8 cellular contexts compared by ENCODE assay signal in genomic region chr3:16884748-16885587, GRCh38. TPM values are rescaled to one million over a fixed set of nuclear protein-coding genes. Genes with fewer than 3 reads are reported as not detected.
DNase-seq lines count a peak whose midpoint lies in the region; ATAC-seq and TF ChIP-seq lines count a peak whose summit lies in the region.

Gene PLCL2, plus strand, starts transcription at chr3:16884955. Its CDS starts 85 bp downstream, at chr3:16885040.

- TF ChIP-seq CTCF in C4-2B (conservative IDR thresholded peaks at IDR 0.05) (no peak), SU-DHL-6 (IDR thresholded peaks at IDR 0.05; ENCODE audit: insufficient read depth, low read length, poor library complexity, severe bottlenecking) (no peak), left ventricle myocardium inferior (IDR thresholded peaks at IDR 0.05; ENCODE audit: borderline replicate concordance) (no peak)

- H3K9me2 ChIP-seq in SU-DHL-6 (replicated peaks; ENCODE audit: insufficient read depth, low read length): no peaks in the 10 kb centered on the region

- H3K4me3 ChIP-seq in SU-DHL-6 (ENCODE audit: insufficient read depth, low read length, poor library complexity, severe bottlenecking) (peak within 1 kb of the TSS; percentile 68), left ventricle myocardium inferior (peak within 1 kb of the TSS; percentile 92), rectal smooth muscle tissue (ENCODE audit: low read length) (peak within 1 kb of the TSS; percentile 81)

- no peaks in the 10 kb centered on the region for H3K9me3 ChIP-seq in SU-DHL-6 (ENCODE audit: insufficient read depth, low read length)
- H3K9me3 ChIP-seq in left ventricle myocardium inferior (replicated peaks): no peaks in the 10 kb centered on the region

- DNase-seq in activated naive CD8-positive, alpha-beta T cell treated with anti-CD3 and anti-CD28 coated beads, Interleukin-2, amount 50 U/mL, for 16 hours (ENCODE audit: low read depth, low spot score): peak; percentile 27
- DNase-seq in left ventricle myocardium inferior (peak; percentile 54), T1000 (lab: John Stamatoyannopoulos, UW) (no peak)

- ATAC-seq in GM19395 (IDR thresholded peaks at IDR 0.05; ENCODE audit: unreplicated experiment): peak; percentile 38
- ATAC-seq in HG03469 (IDR thresholded peaks at IDR 0.05; ENCODE audit: unreplicated experiment): peak; percentile 11

- intact Hi-C loops in left ventricle myocardium inferior (cut with micrococcal nuclease): no loop called here

- H3K79me2 ChIP-seq in SU-DHL-6 (ENCODE audit: insufficient read depth, low read length): no peaks in the 10 kb centered on the region; the same call in 1 of the 2 replicates

- H3F3A ChIP-seq in SU-DHL-6 (ENCODE audit: insufficient read depth): peaks cover 6% of the 10 kb centered on the region

- peaks cover 5% of the 10 kb centered on the region; the same call in 1 of the 2 replicates for H4K20me1 ChIP-seq in SU-DHL-6 (ENCODE audit: low read depth, low read length)

- peak within 1 kb of the TSS; percentile 17; the same call in 1 of the 2 replicates for H3K27ac ChIP-seq in C4-2B
- H3K27ac ChIP-seq in SU-DHL-6 (ENCODE audit: low read depth, low read length): peak within 1 kb of the TSS; percentile 59
- peak within 1 kb of the TSS; percentile 96 for H3K27ac ChIP-seq in left ventricle myocardium inferior (replicated peaks)
- H3K27ac ChIP-seq in rectal smooth muscle tissue (ENCODE audit: low read depth, low read length): peak within 1 kb of the TSS; percentile 65

- peak within 1 kb of the TSS; percentile 62 for H3K4me2 ChIP-seq in SU-DHL-6 (ENCODE audit: low read depth, low read length, poor library complexity, severe bottlenecking)

- H3K9ac ChIP-seq in SU-DHL-6 (ENCODE audit: low read length) (peak within 1 kb of the TSS; percentile 66), rectal smooth muscle tissue (ENCODE audit: low read length) (peak within 1 kb of the TSS; percentile 27)

- H3K36me3 ChIP-seq in SU-DHL-6 (ENCODE audit: low read length) (no peaks in the 10 kb centered on the region), left ventricle myocardium inferior (no peaks in the 10 kb centered on the region), rectal smooth muscle tissue (ENCODE audit: control insufficient read depth, insufficient read depth, low read length) (no peaks in the 10 kb centered on the region)

- H3K4me1 ChIP-seq in left ventricle myocardium inferior (peaks cover 76% of the 10 kb centered on the region), rectal smooth muscle tissue (ENCODE audit: control insufficient read depth, insufficient read depth, low read length) (no peaks in the 10 kb centered on the region)

- peak within 1 kb of the TSS; percentile 90 for H2AFZ ChIP-seq in SU-DHL-6 (ENCODE audit: low read depth, low read length, severe bottlenecking)

- H3K27me3 ChIP-seq in SU-DHL-6 (ENCODE audit: low read length): no peaks in the 10 kb centered on the region
- H3K27me3 ChIP-seq in left ventricle myocardium inferior (ENCODE audit: low read depth): no peaks in the 10 kb centered on the region
- no peaks in the 10 kb centered on the region for H3K27me3 ChIP-seq in rectal smooth muscle tissue (ENCODE audit: control insufficient read depth, insufficient read depth, low read length)

RNA-seq across cellular contexts. Expression of gene PLCL2, which starts in this region (rescaled TPM):
- total RNA-seq in left ventricle myocardium inferior: 48.1 TPM

Comparison
In these comparisons a context has a peak if more than half of its experiments do, and no peak if none do; other contexts are left out.
1. H3K27ac ChIP-seq: peak in every context shown above with its lines; median percentile 96 in left ventricle myocardium inferior; 65 in rectal smooth muscle tissue; 59 in SU-DHL-6; 17 in C4-2B.